Comparison of ENCODE assay signal across 8 cellular contexts in the genomic region with DNA sequence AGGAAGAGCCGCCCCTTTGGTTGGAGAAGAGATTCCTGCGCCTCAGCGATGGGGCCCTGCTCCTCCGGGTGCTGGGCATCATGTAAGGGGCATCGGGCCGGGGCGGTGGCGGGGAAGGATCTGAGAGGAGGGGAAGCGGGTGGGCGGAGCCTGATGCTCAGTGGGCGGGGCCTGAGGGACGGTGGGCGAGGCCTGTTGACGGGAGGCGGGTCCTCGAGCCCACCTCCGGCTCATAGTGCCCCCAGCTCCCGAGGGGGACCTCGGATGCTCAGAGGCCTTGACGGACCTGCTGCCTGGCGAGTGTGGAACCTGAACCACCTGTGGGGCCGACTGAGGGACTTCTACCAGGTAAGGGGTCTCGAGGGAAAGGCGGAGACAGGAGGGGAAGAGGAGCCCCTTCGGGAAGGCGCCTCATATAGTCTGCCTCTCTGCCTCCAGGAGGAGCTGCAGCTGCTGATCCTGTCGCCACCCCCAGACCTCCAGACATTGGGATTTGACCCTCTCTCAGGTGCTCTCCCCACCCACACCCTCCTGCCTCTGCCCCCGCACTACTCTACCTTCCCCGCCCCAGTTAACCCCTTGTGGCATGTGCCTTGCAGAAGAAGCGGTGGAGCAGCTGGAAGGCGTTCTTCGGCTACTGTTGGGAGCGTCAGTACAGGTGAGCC. TPM values are rescaled to one million over a fixed set of nuclear protein-coding genes. Genes with fewer than 3 reads are reported as not detected.
DNase-seq lines count a peak whose midpoint lies in the region; FAIRE-seq and TF ChIP-seq lines count a peak whose summit lies in the region.

No MANE protein-coding gene starts in this region.

- no peak overlapping the region for H3K27ac ChIP-seq in kidney (ENCODE audit: low read depth in 2 of 2, low read length in 2 of 2)
- no peak overlapping the region for H3K27ac ChIP-seq in vagina

- H3K4me3 ChIP-seq in kidney (ENCODE audit: low read length in 2 of 2) (no peak overlapping the region), vagina (peak overlapping the region in 1 of 2 donors; percentile 33)

- H3K9ac ChIP-seq in kidney (ENCODE audit: low read length in 2 of 2): no peak overlapping the region

- H3K9me3 ChIP-seq in kidney (ENCODE audit: control insufficient read depth in 1 of 2, low read length in 2 of 2) (no peaks in the 10 kb centered on the region), vagina (no peaks in the 10 kb centered on the region)

- H3K4me1 ChIP-seq in kidney (ENCODE audit: control insufficient read depth in 1 of 2, insufficient read depth in 1 of 2, low read depth in 1 of 2, low read length in 2 of 2): peaks cover 4 to 5% of the 10 kb centered on the region in 2 donors
- H3K4me1 ChIP-seq in vagina: peaks cover 25% of the 10 kb centered on the region

- DNase-seq in GM20000 (ENCODE audit: low spot score) (peak; percentile 86), NOMO-1 treated with dmso at 0.1 percent for 144 hours (lab: John Stamatoyannopoulos, UW; ENCODE audit: unreplicated experiment) (peak; percentile 48), kidney (peak; percentile 85), vagina (ENCODE audit: extremely low spot score in 2 of 2) (no peak), NCI-H345 (lab: John Stamatoyannopoulos, UW) (no peak), pons (ENCODE audit: low spot score) (no peak)
- DNase-seq in activated effector memory CD4-positive, alpha-beta T cell treated with Interleukin-2 at 50 U/mL for 16 hours: peak; percentile 58
- DNase-seq in stimulated activated CD8-positive, alpha-beta memory T cell treated with anti-CD3 and anti-CD28 coated beads, Interleukin-4, amount 100 ng/mL, for 48 hours: peak; percentile 96

- no peak for FAIRE-seq in kidney (lab: Jason Lieb, UNC)

- TF ChIP-seq POLR2A in vagina (IDR thresholded peaks at IDR 0.05): no peak

- intact Hi-C loops in kidney (cut with DNase I) (no loop called here), vagina (cut with DNase I) (no loop called here)

- TF ChIP-seq CTCF in GM20000 (IDR thresholded peaks at IDR 0.05; ENCODE audit: extremely low read depth, missing control alignments) (no peak), kidney (IDR thresholded peaks at IDR 0.05; ENCODE audit: borderline replicate concordance, extremely low read depth, insufficient read depth) (no peak), vagina (IDR thresholded peaks at IDR 0.05) (no peak)

- H3K36me3 ChIP-seq in kidney (ENCODE audit: control insufficient read depth in 1 of 2, insufficient read depth in 2 of 2, low read length in 2 of 2) (no peaks in the 10 kb centered on the region), vagina (no peaks in the 10 kb centered on the region)

- H3K27me3 ChIP-seq in vagina: no peaks in the 10 kb centered on the region

RNA-seq across cellular contexts. Expression of a gene that starts 0.8 kb away (rescaled TPM):
- 13.3 TPM for total RNA-seq in kidney
- 10.0 TPM for polyA plus RNA-seq in kidney (ENCODE audit: insufficient read depth, low read depth, low replicate concordance)
- 7.9 TPM for total RNA-seq in vagina

RNA-seq across cellular contexts. Expression of a gene that starts 18.2 kb away (rescaled TPM):
- 40.2 TPM for total RNA-seq in kidney
- polyA plus RNA-seq in kidney (ENCODE audit: insufficient read depth, low read depth, low replicate concordance): 13.6 TPM
- total RNA-seq in vagina: 39.3 TPM

RNA-seq across cellular contexts. Expression of a gene that starts 22.9 kb away (rescaled TPM):
- total RNA-seq in kidney: 192 TPM
- polyA plus RNA-seq in kidney (ENCODE audit: insufficient read depth, low read depth, low replicate concordance): 1,026 TPM
- total RNA-seq in vagina: 229 TPM

RNA-seq across cellular contexts. Expression of a gene that starts 23.4 kb away (rescaled TPM):
- total RNA-seq in kidney: 172 TPM
- 291 TPM for polyA plus RNA-seq in kidney (ENCODE audit: insufficient read depth, low read depth, low replicate concordance)
- total RNA-seq in vagina: 195 TPM

RNA-seq across cellular contexts. Expression of a gene that starts 35.5 kb away (rescaled TPM):
- total RNA-seq in kidney: 59.7 TPM
- 117 TPM for polyA plus RNA-seq in kidney (ENCODE audit: insufficient read depth, low read depth, low replicate concordance)
- 44.4 TPM for total RNA-seq in vagina

Comparison
In these comparisons a context has a peak if more than half of its experiments do, and no peak if none do; other contexts are left out.
1. DNase-seq: peak in GM20000 (single experiment), NOMO-1 treated with dmso at 0.1 percent for 144 hours (single experiment), activated effector memory CD4-positive, alpha-beta T cell treated with Interleukin-2 at 50 U/mL for 16 hours (single experiment), kidney (single experiment) and stimulated activated CD8-positive, alpha-beta memory T cell treated with anti-CD3 and anti-CD28 coated beads, Interleukin-4, amount 100 ng/mL, for 48 hours (single experiment); none in vagina (0 of 2), NCI-H345 (single experiment) and pons (single experiment).